ENCODE assay signal across 17 cellular contexts in genomic region chr7:986766-987722, GRCh38. TPM values are rescaled to one million over a fixed set of nuclear protein-coding genes. Genes with fewer than 3 reads are reported as not detected.
DNase-seq lines count a peak whose midpoint lies in the region; ATAC-seq, FAIRE-seq and TF ChIP-seq lines count a peak whose summit lies in the region.
"Had no signal": no experiment of that assay in that cellular context is flagged by ENCODE, and none has a peak within 500 bp of the region (broad histone marks: within the 10 kb centered on the region; RNA-seq: fewer than 3 reads in every experiment).

No MANE protein-coding gene starts in this region.

- H4K20me1 ChIP-seq in HepG2 (ENCODE audit: insufficient read depth, low read length), result no peaks in the 10 kb centered on the region

- POLR2A ChIA-PET in HepG2 (lab: Yijun Ruan, JAX), result interaction anchor here (6.1 kb wide), 1 partner anchor 11 kb away, joined by 97 read pairs; the partner anchor contains the start of gene COX19

- H3K9me3 Mint-ChIP-seq in activated T-helper 1 cell treated with anti-CD3 and anti-CD28 coated beads, Interleukin-12 subunit alpha, Interleukin-12 subunit beta, Interleukin-2, Interleukin-4 antibody, amounts not matched to agents 30 ng/mL and 10 ng/mL and 1 ng/mL, durations not matched to agents 14 hours and 24 hours and 36 hours, result no peaks in the 10 kb centered on the region
- H3K9me3 Mint-ChIP-seq: CD4-positive, alpha-beta memory T cell had no signal

- no peak overlapping the region for H2AFZ ChIP-seq in HepG2 (ENCODE audit: low read length)

- DNase-seq in HepG2 (ENCODE audit: low spot score) (no peak), right lobe of liver (no peak), NCI-H69 (lab: John Stamatoyannopoulos, UW) (peak; percentile 34), islet precursor cell (no peak), HPDE6-E6E7 (ENCODE audit: extremely low spot score) (no peak), ascending aorta (ENCODE audit: low spot score in 2 of 2) (no peak)
- no peak for DNase-seq in activated T-helper 1 cell treated with anti-CD3 and anti-CD28 coated beads, Interleukin-12 subunit alpha, Interleukin-12 subunit beta, Interleukin-2, Interleukin-4 antibody, amounts not matched to agents 30 ng/mL and 10 ng/mL and 1 ng/mL, durations not matched to agents 14 hours and 24 hours and 36 hours (ENCODE audit: low spot score)
- DNase-seq: CD4-positive, alpha-beta memory T cell; KBM-7; NCI-H1436 treated with DMSO at 0.1 percent for 48 hours; NCI-H2081; NCI-H526 treated with DMSO at 0.1 percent for 48 hours had no signal

- no peaks in the 10 kb centered on the region for H3K36me3 Mint-ChIP-seq in activated T-helper 1 cell treated with anti-CD3 and anti-CD28 coated beads, Interleukin-12 subunit alpha, Interleukin-12 subunit beta, Interleukin-2, Interleukin-4 antibody, amounts not matched to agents 30 ng/mL and 10 ng/mL and 1 ng/mL, durations not matched to agents 14 hours and 24 hours and 36 hours (ENCODE audit: low read depth)
- H3K36me3 Mint-ChIP-seq: CD4-positive, alpha-beta memory T cell had no signal

- no peak for TF ChIP-seq EP300 in HepG2 (IDR thresholded peaks at IDR 0.05; ENCODE audit: low read depth in 2 of 2, low read length in 2 of 2)
- no peak for TF ChIP-seq EP300 in HepG2 (CRISPR knock-in tag; IDR thresholded peaks at IDR 0.05; ENCODE audit: borderline replicate concordance)

- TF ChIP-seq POLR2A in HepG2 (IDR thresholded peaks at IDR 0.05; ENCODE audit: insufficient read depth in 1 of 2, low read depth in 2 of 2, low read length in 2 of 2), result no peak
- no peak for TF ChIP-seq POLR2A in right lobe of liver (IDR thresholded peaks at IDR 0.05)

- FAIRE-seq in HepG2 (lab: Jason Lieb, UNC), result no peak
- FAIRE-seq: A549, GM12891 had no signal

- H3K4me1 ChIP-seq in HepG2 (ENCODE audit: insufficient read depth, low read length) (peaks cover 60% of the 10 kb centered on the region), right lobe of liver (no peaks in the 10 kb centered on the region), duodenal mucosa (ENCODE audit: control insufficient read depth in 1 of 2, insufficient read depth in 2 of 2, low read length in 2 of 2) (peaks cover 8 to 11% of the 10 kb centered on the region in 2 donors), ascending aorta (no peaks in the 10 kb centered on the region)

- ATAC-seq in HepG2 (no peak), right lobe of liver (no peak)
- ATAC-seq: HCT116 had no signal

- CTCF ChIA-PET in HepG2 (lab: Yijun Ruan, JAX; ENCODE audit: low intra/inter-chr PET ratio, low total read pairs), result no interaction called here

- peaks cover 27% of the 10 kb centered on the region for H3K79me2 ChIP-seq in HepG2 (ENCODE audit: insufficient read depth, low read length)

- no peak overlapping the region for H3K4me3 Mint-ChIP-seq in activated T-helper 1 cell treated with anti-CD3 and anti-CD28 coated beads, Interleukin-12 subunit alpha, Interleukin-12 subunit beta, Interleukin-2, Interleukin-4 antibody, amounts not matched to agents 30 ng/mL and 10 ng/mL and 1 ng/mL, durations not matched to agents 14 hours and 24 hours and 36 hours
- H3K4me3 Mint-ChIP-seq: CD4-positive, alpha-beta memory T cell had no signal

- no peak for TF ChIP-seq CTCF in HepG2 (CRISPR knock-in tag; IDR thresholded peaks at IDR 0.05)
- TF ChIP-seq CTCF in right lobe of liver (IDR thresholded peaks at IDR 0.05), result no peak
- no peak for TF ChIP-seq CTCF in ascending aorta (IDR thresholded peaks at IDR 0.05)

- no peaks in the 10 kb centered on the region for H3K27me3 ChIP-seq in HepG2 (ENCODE audit: control insufficient read depth in 1 of 2, insufficient read depth in 2 of 2, low read length in 2 of 2)
- no peaks in the 10 kb centered on the region for H3K27me3 ChIP-seq in right lobe of liver
- H3K27me3 ChIP-seq in duodenal mucosa (ENCODE audit: control insufficient read depth in 1 of 2, insufficient read depth in 2 of 2, low read length in 2 of 2), result no peaks in the 10 kb centered on the region
- peaks cover 12% of the 10 kb centered on the region for H3K27me3 ChIP-seq in ascending aorta

- H3K36me3 ChIP-seq in HepG2 (replicated peaks in 1 of 2; ENCODE audit: control insufficient read depth in 1 of 2, insufficient read depth in 2 of 2, low read length in 2 of 2) (peaks cover 9 to 16% of the 10 kb centered on the region in 2 experiments; a peak in 3 of 5 replicates), right lobe of liver (no peaks in the 10 kb centered on the region), duodenal mucosa (ENCODE audit: control insufficient read depth in 1 of 2, insufficient read depth in 2 of 2, low read length in 2 of 2) (no peaks in the 10 kb centered on the region), ascending aorta (no peaks in the 10 kb centered on the region)

- H3K27ac ChIP-seq in HepG2 (ENCODE audit: extremely low read length, insufficient read depth, low read length) (no peak overlapping the region), right lobe of liver (no peak overlapping the region), duodenal mucosa (ENCODE audit: low read depth, low read length) (no peak overlapping the region), ascending aorta (no peak overlapping the region)

- no peak overlapping the region for H3K9ac ChIP-seq in HepG2 (ENCODE audit: insufficient read depth, low read depth, low read length)
- H3K9ac ChIP-seq in duodenal mucosa (ENCODE audit: low read depth in 1 of 2, low read length in 2 of 2), result peak overlapping the region in 1 of 2 donors; percentile 47

- no peak overlapping the region for H3K4me2 ChIP-seq in HepG2 (ENCODE audit: low read depth, low read length)
- H3K4me2 ChIP-seq: A549 had no signal

- H3K9me3 ChIP-seq in HepG2 (ENCODE audit: low read length), result no peaks in the 10 kb centered on the region
- no peaks in the 10 kb centered on the region for H3K9me3 ChIP-seq in right lobe of liver
- no peaks in the 10 kb centered on the region for H3K9me3 ChIP-seq in duodenal mucosa (ENCODE audit: control insufficient read depth in 1 of 2, low read length in 2 of 2)
- H3K9me3 ChIP-seq in ascending aorta, result no peaks in the 10 kb centered on the region
- H3K9me3 ChIP-seq: A549 had no signal

- intact Hi-C loops in HepG2 (cut with micrococcal nuclease; ENCODE audit: unreplicated experiment) (no loop called here), right lobe of liver (cut with DNase I) (no loop called here), ascending aorta (cut with DNase I) (no loop called here)
- intact Hi-C loops in activated T-helper 1 cell treated with anti-CD3 and anti-CD28 coated beads, Interleukin-12 subunit alpha, Interleukin-12 subunit beta, Interleukin-2, Interleukin-4 antibody, amounts not matched to agents 30 ng/mL and 10 ng/mL and 1 ng/mL, durations not matched to agents 14 hours and 24 hours and 36 hours (cut with micrococcal nuclease), result no loop called here

- in situ Hi-C loops in HepG2 (cut with HindIII; ENCODE audit: extremely low pct_ligation_motif_present, low pct_unique_long_range_greater_than_20kb), result no loop called here

- H3K4me1 Mint-ChIP-seq in activated T-helper 1 cell treated with anti-CD3 and anti-CD28 coated beads, Interleukin-12 subunit alpha, Interleukin-12 subunit beta, Interleukin-2, Interleukin-4 antibody, amounts not matched to agents 30 ng/mL and 10 ng/mL and 1 ng/mL, durations not matched to agents 14 hours and 24 hours and 36 hours (ENCODE audit: low read depth), result no peaks in the 10 kb centered on the region

- 95% methylated on average over 4 of the region's 55 CpGs for WGBS in HepG2 (ENCODE audit: low lambda C conversion rate)
- no CpG with 5 or more reads among the region's 55 CpGs for WGBS in right lobe of liver (ENCODE audit: insufficient coverage, low coverage, low lambda C conversion rate, missing lambda C conversion rate)

- H3K4me3 ChIP-seq in HepG2 (replicated peaks in 1 of 3; ENCODE audit: insufficient read depth in 1 of 3, low read depth in 2 of 3, low read length in 3 of 3) (no peak overlapping the region), right lobe of liver (no peak overlapping the region), duodenal mucosa (ENCODE audit: low read depth in 1 of 2, low read length in 2 of 2) (peak overlapping the region; percentile 36 to 40), ascending aorta (no peak overlapping the region)
- H3K4me3 ChIP-seq: A549 had no signal

- H3K27ac Mint-ChIP-seq in activated T-helper 1 cell treated with anti-CD3 and anti-CD28 coated beads, Interleukin-12 subunit alpha, Interleukin-12 subunit beta, Interleukin-2, Interleukin-4 antibody, amounts not matched to agents 30 ng/mL and 10 ng/mL and 1 ng/mL, durations not matched to agents 14 hours and 24 hours and 36 hours, result no peak overlapping the region
- H3K27ac Mint-ChIP-seq: CD4-positive, alpha-beta memory T cell had no signal

- BruUV-seq in HepG2 (replicated peaks; lab: Mats Ljungman, UMichigan), result no TSS peak

- TF ChIP-seq RAD21 in HepG2 (CRISPR knock-in tag; IDR thresholded peaks at IDR 0.05), result no peak

- no peaks in the 10 kb centered on the region for H3K27me3 Mint-ChIP-seq in activated T-helper 1 cell treated with anti-CD3 and anti-CD28 coated beads, Interleukin-12 subunit alpha, Interleukin-12 subunit beta, Interleukin-2, Interleukin-4 antibody, amounts not matched to agents 30 ng/mL and 10 ng/mL and 1 ng/mL, durations not matched to agents 14 hours and 24 hours and 36 hours (ENCODE audit: insufficient read depth)

RNA-seq across cellular contexts. Expression of gene CYP2W1, which starts 4.1 kb away (rescaled TPM):
- total RNA-seq in HepG2 (2016; rRNA removed; fragmentation: Illumina TruSeq; extraction: Trizol) (11.7 and 31.7 TPM in 2 replicates), right lobe of liver (not detected), ascending aorta (not detected)
- 6.8 and 8.3 TPM in 2 replicates for total RNA-seq in HepG2 (2016; cell fraction: cytosol; rRNA removed; fragmentation: Illumina TruSeq; extraction: Trizol; ENCODE audit: low read depth)
- total RNA-seq in HepG2 (2016; cell fraction: insoluble cytoplasmic fraction; rRNA removed; fragmentation: Illumina TruSeq; extraction: Trizol), result 10.2 and 31.7 TPM in 2 replicates
- total RNA-seq in HepG2 (2016; cell fraction: membrane; rRNA removed; fragmentation: Illumina TruSeq; extraction: Trizol), result 10.9 and 11.0 TPM in 2 replicates
- total RNA-seq in HepG2 (2016; cell fraction: nucleus; rRNA removed; fragmentation: Illumina TruSeq; extraction: Trizol), result 35.8 and 47.0 TPM in 2 replicates
- 19.5 and 32.7 TPM in 2 replicates for polyA plus RNA-seq in HepG2 (2011; rRNA removed)
- 9.5 and 22.3 TPM in 2 replicates for polyA plus RNA-seq in HepG2 (2011; cell fraction: cytosol; rRNA removed)
- polyA plus RNA-seq in HepG2 (2011; cell fraction: nucleus; rRNA removed), result 171 and 205 TPM in 2 replicates
- 20.0 and 28.3 TPM in 2 replicates for polyA plus RNA-seq in HepG2 (2012)
- 5.5 and 6.2 TPM in 2 replicates for polyA plus RNA-seq in HepG2 (2016; cell fraction: cytosol; fragmentation: Illumina TruSeq; extraction: Trizol; ENCODE audit: low read depth)
- 14.3 and 20.7 TPM in 2 replicates for polyA plus RNA-seq in HepG2 (2016; cell fraction: insoluble cytoplasmic fraction; fragmentation: Illumina TruSeq; extraction: Trizol; ENCODE audit: low read depth)
- polyA plus RNA-seq in HepG2 (2016; cell fraction: membrane; fragmentation: Illumina TruSeq; extraction: Trizol; ENCODE audit: low read depth), result 8.5 and 9.6 TPM in 2 replicates
- polyA plus RNA-seq in HepG2 (2016; cell fraction: nucleus; fragmentation: Illumina TruSeq; extraction: Trizol; ENCODE audit: insufficient read depth, low read depth), result 135 and 137 TPM in 2 replicates
- 66.3 TPM in 1 of 2 replicates, not detected in the other for polyA minus RNA-seq in HepG2 (2011; rRNA and poly(A)+ RNA removed; ENCODE audit: low replicate concordance)
- 26.5 and 32.3 TPM in 2 replicates for polyA minus RNA-seq in HepG2 (2011; cell fraction: cytosol; rRNA and poly(A)+ RNA removed)
- polyA minus RNA-seq in HepG2 (2011; cell fraction: nucleus; rRNA and poly(A)+ RNA removed), result 88.4 and 113 TPM in 2 replicates
- not detected in 2 replicates for total RNA-seq in activated T-helper 1 cell treated with anti-CD3 and anti-CD28 coated beads, Interleukin-12 subunit alpha, Interleukin-12 subunit beta, Interleukin-2, Interleukin-4 antibody, amounts not matched to agents 30 ng/mL and 10 ng/mL and 1 ng/mL, durations not matched to agents 14 hours and 24 hours and 36 hours
- total RNA-seq: CD4-positive, alpha-beta memory T cell; HT1080 had no signal
- polyA plus RNA-seq: A549; CD4-positive, alpha-beta memory T cell had no signal

RNA-seq across cellular contexts. Expression of gene COX19, which starts 11.7 kb away (rescaled TPM):
- total RNA-seq in HepG2 (2016; rRNA removed; fragmentation: Illumina TruSeq; extraction: Trizol), result 6.5 and 11.5 TPM in 2 replicates
- total RNA-seq in HepG2 (2016; cell fraction: cytosol; rRNA removed; fragmentation: Illumina TruSeq; extraction: Trizol; ENCODE audit: low read depth), result 2.6 and 3.0 TPM in 2 replicates
- total RNA-seq in HepG2 (2016; cell fraction: insoluble cytoplasmic fraction; rRNA removed; fragmentation: Illumina TruSeq; extraction: Trizol), result 7.4 and 15.2 TPM in 2 replicates
- total RNA-seq in HepG2 (2016; cell fraction: membrane; rRNA removed; fragmentation: Illumina TruSeq; extraction: Trizol), result 7.6 and 8.2 TPM in 2 replicates
- 21.5 and 23.4 TPM in 2 replicates for total RNA-seq in HepG2 (2016; cell fraction: nucleus; rRNA removed; fragmentation: Illumina TruSeq; extraction: Trizol)
- polyA plus RNA-seq in HepG2 (2011; rRNA removed), result 21.0 and 21.7 TPM in 2 replicates
- 12.5 and 14.3 TPM in 2 replicates for polyA plus RNA-seq in HepG2 (2011; cell fraction: cytosol; rRNA removed)
- 59.5 and 79.7 TPM in 2 replicates for polyA plus RNA-seq in HepG2 (2011; cell fraction: nucleus; rRNA removed)
- 14.5 and 16.2 TPM in 2 replicates for polyA plus RNA-seq in HepG2 (2012)
- polyA plus RNA-seq in HepG2 (2016; cell fraction: cytosol; fragmentation: Illumina TruSeq; extraction: Trizol; ENCODE audit: low read depth), result 2.2 and 2.3 TPM in 2 replicates
- polyA plus RNA-seq in HepG2 (2016; cell fraction: insoluble cytoplasmic fraction; fragmentation: Illumina TruSeq; extraction: Trizol; ENCODE audit: low read depth), result 11.0 and 11.3 TPM in 2 replicates
- 3.6 and 3.8 TPM in 2 replicates for polyA plus RNA-seq in HepG2 (2016; cell fraction: membrane; fragmentation: Illumina TruSeq; extraction: Trizol; ENCODE audit: low read depth)
- 32.8 and 35.0 TPM in 2 replicates for polyA plus RNA-seq in HepG2 (2016; cell fraction: nucleus; fragmentation: Illumina TruSeq; extraction: Trizol; ENCODE audit: insufficient read depth, low read depth)
- polyA minus RNA-seq in HepG2 (2011; rRNA and poly(A)+ RNA removed; ENCODE audit: low replicate concordance), result 12.8 and 23.5 TPM in 2 replicates
- polyA minus RNA-seq in HepG2 (2011; cell fraction: cytosol; rRNA and poly(A)+ RNA removed), result 3.6 and 5.4 TPM in 2 replicates
- 50.6 and 61.9 TPM in 2 replicates for polyA minus RNA-seq in HepG2 (2011; cell fraction: nucleus; rRNA and poly(A)+ RNA removed)
- 1 to 10 TPM; 3.2 to 6.5 (median 4.0) TPM for total RNA-seq in right lobe of liver
- total RNA-seq in activated T-helper 1 cell treated with anti-CD3 and anti-CD28 coated beads, Interleukin-12 subunit alpha, Interleukin-12 subunit beta, Interleukin-2, Interleukin-4 antibody, amounts not matched to agents 30 ng/mL and 10 ng/mL and 1 ng/mL, durations not matched to agents 14 hours and 24 hours and 36 hours, result 14.3 and 18.6 TPM in 2 replicates
- 2.1 TPM for total RNA-seq in ascending aorta

RNA-seq across cellular contexts. Expression of gene ADAP1, which starts 32.6 kb away (rescaled TPM):
- total RNA-seq in HepG2 (2016; rRNA removed; fragmentation: Illumina TruSeq; extraction: Trizol), result 18.3 and 24.6 TPM in 2 replicates
- 23.5 and 25.0 TPM in 2 replicates for total RNA-seq in HepG2 (2016; cell fraction: cytosol; rRNA removed; fragmentation: Illumina TruSeq; extraction: Trizol; ENCODE audit: low read depth)
- 16.6 and 27.2 TPM in 2 replicates for total RNA-seq in HepG2 (2016; cell fraction: insoluble cytoplasmic fraction; rRNA removed; fragmentation: Illumina TruSeq; extraction: Trizol)
- 46.3 and 47.4 TPM in 2 replicates for total RNA-seq in HepG2 (2016; cell fraction: membrane; rRNA removed; fragmentation: Illumina TruSeq; extraction: Trizol)
- total RNA-seq in HepG2 (2016; cell fraction: nucleus; rRNA removed; fragmentation: Illumina TruSeq; extraction: Trizol), result 13.2 TPM in 2 replicates
- polyA plus RNA-seq in HepG2 (2011; rRNA removed), result 10.5 and 15.0 TPM in 2 replicates
- 11.8 and 14.5 TPM in 2 replicates for polyA plus RNA-seq in HepG2 (2011; cell fraction: cytosol; rRNA removed)
- polyA plus RNA-seq in HepG2 (2011; cell fraction: nucleus; rRNA removed), result 19.8 and 24.0 TPM in 2 replicates
- 15.3 and 21.4 TPM in 2 replicates for polyA plus RNA-seq in HepG2 (2012)
- polyA plus RNA-seq in HepG2 (2016; cell fraction: cytosol; fragmentation: Illumina TruSeq; extraction: Trizol; ENCODE audit: low read depth), result 24.2 and 28.1 TPM in 2 replicates
- 17.0 and 28.9 TPM in 2 replicates for polyA plus RNA-seq in HepG2 (2016; cell fraction: insoluble cytoplasmic fraction; fragmentation: Illumina TruSeq; extraction: Trizol; ENCODE audit: low read depth)
- polyA plus RNA-seq in HepG2 (2016; cell fraction: membrane; fragmentation: Illumina TruSeq; extraction: Trizol; ENCODE audit: low read depth), result 45.2 and 45.4 TPM in 2 replicates
- polyA plus RNA-seq in HepG2 (2016; cell fraction: nucleus; fragmentation: Illumina TruSeq; extraction: Trizol; ENCODE audit: insufficient read depth, low read depth), result 26.8 and 30.8 TPM in 2 replicates
- 3.5 and 14.9 TPM in 2 replicates for polyA minus RNA-seq in HepG2 (2011; rRNA and poly(A)+ RNA removed; ENCODE audit: low replicate concordance)
- polyA minus RNA-seq in HepG2 (2011; cell fraction: cytosol; rRNA and poly(A)+ RNA removed), result 7.5 and 11.2 TPM in 2 replicates
- 5.2 and 7.6 TPM in 2 replicates for polyA minus RNA-seq in HepG2 (2011; cell fraction: nucleus; rRNA and poly(A)+ RNA removed)
- 1 to 10 TPM; 1.4 to 4.2 (median 2.7) TPM for total RNA-seq in right lobe of liver
- 80.9 and 87.7 TPM in 2 replicates for total RNA-seq in activated T-helper 1 cell treated with anti-CD3 and anti-CD28 coated beads, Interleukin-12 subunit alpha, Interleukin-12 subunit beta, Interleukin-2, Interleukin-4 antibody, amounts not matched to agents 30 ng/mL and 10 ng/mL and 1 ng/mL, durations not matched to agents 14 hours and 24 hours and 36 hours
- total RNA-seq in ascending aorta, result 44.5 TPM

RNA-seq across cellular contexts. Expression of gene GPR146, which starts 57.3 kb away (rescaled TPM):
- total RNA-seq in HepG2 (2016; rRNA removed; fragmentation: Illumina TruSeq; extraction: Trizol) (0.84 and 2.0 TPM in 2 replicates), right lobe of liver (10 to 100 TPM; 13.3 to 45.3 (median 22.8) TPM), ascending aorta (224 TPM)
- total RNA-seq in HepG2 (2016; cell fraction: cytosol; rRNA removed; fragmentation: Illumina TruSeq; extraction: Trizol; ENCODE audit: low read depth), result 0.91 and 1.1 TPM in 2 replicates
- 0.89 and 1.2 TPM in 2 replicates for total RNA-seq in HepG2 (2016; cell fraction: insoluble cytoplasmic fraction; rRNA removed; fragmentation: Illumina TruSeq; extraction: Trizol)
- total RNA-seq in HepG2 (2016; cell fraction: membrane; rRNA removed; fragmentation: Illumina TruSeq; extraction: Trizol), result 1.9 and 2.7 TPM in 2 replicates
- 1.1 and 3.4 TPM in 2 replicates for total RNA-seq in HepG2 (2016; cell fraction: nucleus; rRNA removed; fragmentation: Illumina TruSeq; extraction: Trizol)
- polyA plus RNA-seq in HepG2 (2011; rRNA removed), result 15.9 and 17.2 TPM in 2 replicates
- 11.4 and 22.4 TPM in 2 replicates for polyA plus RNA-seq in HepG2 (2011; cell fraction: cytosol; rRNA removed)
- 18.2 and 25.0 TPM in 2 replicates for polyA plus RNA-seq in HepG2 (2011; cell fraction: nucleus; rRNA removed)
- 4.5 and 5.3 TPM in 2 replicates for polyA plus RNA-seq in HepG2 (2012)
- 2.1 and 2.2 TPM in 2 replicates for polyA plus RNA-seq in HepG2 (2016; cell fraction: cytosol; fragmentation: Illumina TruSeq; extraction: Trizol; ENCODE audit: low read depth)
- 0.78 and 1.3 TPM in 2 replicates for polyA plus RNA-seq in HepG2 (2016; cell fraction: insoluble cytoplasmic fraction; fragmentation: Illumina TruSeq; extraction: Trizol; ENCODE audit: low read depth)
- 2.3 and 3.4 TPM in 2 replicates for polyA plus RNA-seq in HepG2 (2016; cell fraction: membrane; fragmentation: Illumina TruSeq; extraction: Trizol; ENCODE audit: low read depth)
- polyA plus RNA-seq in HepG2 (2016; cell fraction: nucleus; fragmentation: Illumina TruSeq; extraction: Trizol; ENCODE audit: insufficient read depth, low read depth), result 2.2 and 2.5 TPM in 2 replicates
- 0.87 and 47.8 TPM in 2 replicates for polyA minus RNA-seq in HepG2 (2011; rRNA and poly(A)+ RNA removed; ENCODE audit: low replicate concordance)
- polyA minus RNA-seq in HepG2 (2011; cell fraction: cytosol; rRNA and poly(A)+ RNA removed), result 6.9 and 9.1 TPM in 2 replicates
- polyA minus RNA-seq in HepG2 (2011; cell fraction: nucleus; rRNA and poly(A)+ RNA removed), result 9.3 and 14.0 TPM in 2 replicates
- 2.2 and 2.8 TPM in 2 replicates for total RNA-seq in activated T-helper 1 cell treated with anti-CD3 and anti-CD28 coated beads, Interleukin-12 subunit alpha, Interleukin-12 subunit beta, Interleukin-2, Interleukin-4 antibody, amounts not matched to agents 30 ng/mL and 10 ng/mL and 1 ng/mL, durations not matched to agents 14 hours and 24 hours and 36 hours

Comparison
In these comparisons a context has a peak if more than half of its experiments do, and no peak if none do; other contexts are left out.
1. H3K4me3 ChIP-seq: peak in duodenal mucosa (2 of 2); none in HepG2 (0 of 3), right lobe of liver (0 of 3) and ascending aorta (0 of 2).